9 cellular contexts compared by ENCODE assay signal in genomic region chr21:42234026-42234425, GRCh38. TPM values are rescaled to one million over a fixed set of nuclear protein-coding genes. Genes with fewer than 3 reads are reported as not detected.
A peak's percentile ranks its signal among the peaks of the same experiment; 100 is the strongest.
DNase-seq lines count a peak whose midpoint lies in the region; ATAC-seq and TF ChIP-seq lines count a peak whose summit lies in the region.
"Had no signal": no experiment of that assay in that cellular context is flagged by ENCODE, and none has a peak within 500 bp of the region (broad histone marks: within the 10 kb centered on the region; RNA-seq: fewer than 3 reads in every experiment).

No MANE protein-coding gene starts in this region.

- no peak for DNase-seq in activated T-cell treated with anti-CD3 and anti-CD28 coated beads, Interleukin-2, amount 50 U/mL, for 24 hours
- no peak for DNase-seq in activated T-cell treated with anti-CD3 and anti-CD28 coated beads, Interleukin-2, amount 50 U/mL, for 1 hour
- DNase-seq in right lobe of liver (no peak), tibial artery (no peak), mucosa of gallbladder (ENCODE audit: low spot score) (no peak), brain microvascular endothelial cell (no peak)
- DNase-seq: foreskin melanocyte had no signal

- H3K4me1 Mint-ChIP-seq in activated T-cell treated with anti-CD3 and anti-CD28 coated beads, Interleukin-2, amount 50 U/mL, for 24 hours (ENCODE audit: low read depth) = peaks cover 95% of the 10 kb centered on the region
- H3K4me1 Mint-ChIP-seq in activated naive CD8-positive, alpha-beta T cell (ENCODE audit: low read depth) = peaks cover 95% of the 10 kb centered on the region

- H3K27me3 Mint-ChIP-seq in activated T-cell treated with anti-CD3 and anti-CD28 coated beads, Interleukin-2, amount 50 U/mL, for 24 hours = no peaks in the 10 kb centered on the region
- no peaks in the 10 kb centered on the region for H3K27me3 Mint-ChIP-seq in activated naive CD8-positive, alpha-beta T cell

- TF ChIP-seq CTCF in right lobe of liver (IDR thresholded peaks at IDR 0.05) (no peak), tibial artery (IDR thresholded peaks at IDR 0.05) (no peak), brain microvascular endothelial cell (IDR thresholded peaks at IDR 0.05; ENCODE audit: low read depth, low read length, missing control alignments) (no peak)

- H3K4me1 ChIP-seq in right lobe of liver (peaks cover 0 to 37% (median 13%) of the 10 kb centered on the region in 4 donors), tibial artery (peaks cover 0 to 50% (median 30%) of the 10 kb centered on the region in 4 donors)

- H3K27me3 ChIP-seq in right lobe of liver (no peaks in the 10 kb centered on the region), tibial artery (peaks cover 0 to 2% of the 10 kb centered on the region in 2 donors), brain microvascular endothelial cell (replicated peaks) (peaks cover 16% of the 10 kb centered on the region)

- peak overlapping the region; percentile 93 for H3K27ac Mint-ChIP-seq in activated T-cell treated with anti-CD3 and anti-CD28 coated beads, Interleukin-2, amount 50 U/mL, for 24 hours
- peak overlapping the region; percentile 86 for H3K27ac Mint-ChIP-seq in activated naive CD8-positive, alpha-beta T cell

- ATAC-seq in right lobe of liver (no peak), HG03378 (IDR thresholded peaks at IDR 0.05; ENCODE audit: unreplicated experiment) (no peak)

- H3K36me3 ChIP-seq in right lobe of liver = no peaks in the 10 kb centered on the region
- H3K36me3 ChIP-seq in tibial artery = no peaks in the 10 kb centered on the region
- H3K36me3 ChIP-seq in brain microvascular endothelial cell (replicated peaks) = no peaks in the 10 kb centered on the region

- H3K36me3 Mint-ChIP-seq in activated T-cell treated with anti-CD3 and anti-CD28 coated beads, Interleukin-2, amount 50 U/mL, for 24 hours (ENCODE audit: low read depth) = peaks cover 4% of the 10 kb centered on the region
- peaks cover 3% of the 10 kb centered on the region for H3K36me3 Mint-ChIP-seq in activated naive CD8-positive, alpha-beta T cell

- TF ChIP-seq POLR2A in right lobe of liver (IDR thresholded peaks at IDR 0.05) = no peak

- in situ Hi-C loops in brain microvascular endothelial cell (cut with HindIII; ENCODE audit: low pct_ligation_motif_present, low sequenced_read_pairs) = no loop called here

- H3K4me3 Mint-ChIP-seq in activated T-cell treated with anti-CD3 and anti-CD28 coated beads, Interleukin-2, amount 50 U/mL, for 24 hours = peak overlapping the region; percentile 70
- peak overlapping the region; percentile 74 for H3K4me3 Mint-ChIP-seq in activated naive CD8-positive, alpha-beta T cell

- no peaks in the 10 kb centered on the region for H3K9me3 ChIP-seq in right lobe of liver
- no peaks in the 10 kb centered on the region for H3K9me3 ChIP-seq in tibial artery

- H3K4me3 ChIP-seq in right lobe of liver (peak overlapping the region in 2 of 3 donors; percentile 57), tibial artery (peak overlapping the region; percentile 55 to 67), brain microvascular endothelial cell (ENCODE audit: low read depth, low read length) (no peak overlapping the region)

- H3K27ac ChIP-seq in right lobe of liver (peak overlapping the region; percentile 32 to 68 (median 67)), tibial artery (peak overlapping the region; percentile 72 to 81), brain microvascular endothelial cell (no peak overlapping the region)

- intact Hi-C loops in right lobe of liver (cut with DNase I) = no loop called here
- intact Hi-C loops in tibial artery (cut with DNase I; ENCODE audit: low total_unique reads) = no loop called here

- WGBS in right lobe of liver (ENCODE audit: insufficient coverage, low coverage, low lambda C conversion rate, missing lambda C conversion rate) = 48% methylated on average over 7 of the region's 8 CpGs

- peaks cover 3% of the 10 kb centered on the region for H3K9me3 Mint-ChIP-seq in activated T-cell treated with anti-CD3 and anti-CD28 coated beads, Interleukin-2, amount 50 U/mL, for 24 hours
- H3K9me3 Mint-ChIP-seq in activated naive CD8-positive, alpha-beta T cell (ENCODE audit: low read depth) = no peaks in the 10 kb centered on the region

RNA-seq across cellular contexts. Expression of gene ABCG1, which starts 15.1 kb away (rescaled TPM):
- total RNA-seq in right lobe of liver = 1 to 10 TPM; 3.3 to 9.8 (median 4.8) TPM
- total RNA-seq in mucosa of gallbladder = 19.5 TPM
